Comparison of ENCODE assay signal across 2 cellular contexts in genomic region chr2:218743072-218743471, GRCh38.
TF ChIP-seq lines count a peak whose summit lies in the region.

No MANE protein-coding gene starts in this region.

TF ChIP-seq in SK-N-SH treated with all-trans-retinoic acid at 6 μM for 48 hours, 23 proteins besides CTCF, POLR2A, EP300 and RAD21:
- 0 out of 2 replicates have a peak, but pooled peaks have one; percentile 20 for TF ChIP-seq ZNF8 (CRISPR knock-in tag; IDR thresholded peaks at IDR 0.05)
- TF ChIP-seq, protein P1, sequence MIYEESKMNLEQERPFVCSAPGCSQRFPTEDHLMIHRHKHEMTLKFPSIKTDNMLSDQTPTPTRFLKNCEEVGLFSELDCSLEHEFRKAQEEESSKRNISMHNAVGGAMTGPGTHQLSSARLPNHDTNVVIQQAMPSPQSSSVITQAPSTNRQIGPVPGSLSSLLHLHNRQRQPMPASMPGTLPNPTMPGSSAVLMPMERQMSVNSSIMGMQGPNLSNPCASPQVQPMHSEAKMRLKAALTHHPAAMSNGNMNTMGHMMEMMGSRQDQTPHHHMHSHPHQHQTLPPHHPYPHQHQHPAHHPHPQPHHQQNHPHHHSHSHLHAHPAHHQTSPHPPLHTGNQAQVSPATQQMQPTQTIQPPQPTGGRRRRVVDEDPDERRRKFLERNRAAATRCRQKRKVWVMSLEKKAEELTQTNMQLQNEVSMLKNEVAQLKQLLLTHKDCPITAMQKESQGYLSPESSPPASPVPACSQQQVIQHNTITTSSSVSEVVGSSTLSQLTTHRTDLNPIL (CRISPR knock-in tag; IDR thresholded peaks at IDR 0.05; ENCODE audit: low read depth), result no peak

TF ChIP-seq in SK-N-SH, 30 proteins besides CTCF, POLR2A, EP300 and RAD21:
- no peak for TF ChIP-seq MEF2A (IDR thresholded peaks at IDR 0.05; ENCODE audit: borderline replicate concordance, low read depth)
- TF ChIP-seq, protein P2, sequence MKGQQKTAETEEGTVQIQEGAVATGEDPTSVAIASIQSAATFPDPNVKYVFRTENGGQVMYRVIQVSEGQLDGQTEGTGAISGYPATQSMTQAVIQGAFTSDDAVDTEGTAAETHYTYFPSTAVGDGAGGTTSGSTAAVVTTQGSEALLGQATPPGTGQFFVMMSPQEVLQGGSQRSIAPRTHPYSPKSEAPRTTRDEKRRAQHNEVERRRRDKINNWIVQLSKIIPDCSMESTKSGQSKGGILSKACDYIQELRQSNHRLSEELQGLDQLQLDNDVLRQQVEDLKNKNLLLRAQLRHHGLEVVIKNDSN (IDR thresholded peaks at IDR 0.05; ENCODE audit: borderline replicate concordance, low read depth), result no peak
- TF ChIP-seq CHD2 (IDR thresholded peaks at IDR 0.05; ENCODE audit: low read length, partially characterized antibody), result no peak
- TF ChIP-seq MXI1 (IDR thresholded peaks at IDR 0.05; ENCODE audit: low read depth, low read length), result no peak
- TF ChIP-seq GATA2 (CRISPR knock-in tag; IDR thresholded peaks at IDR 0.05), result no peak
- TF ChIP-seq, protein P3, sequence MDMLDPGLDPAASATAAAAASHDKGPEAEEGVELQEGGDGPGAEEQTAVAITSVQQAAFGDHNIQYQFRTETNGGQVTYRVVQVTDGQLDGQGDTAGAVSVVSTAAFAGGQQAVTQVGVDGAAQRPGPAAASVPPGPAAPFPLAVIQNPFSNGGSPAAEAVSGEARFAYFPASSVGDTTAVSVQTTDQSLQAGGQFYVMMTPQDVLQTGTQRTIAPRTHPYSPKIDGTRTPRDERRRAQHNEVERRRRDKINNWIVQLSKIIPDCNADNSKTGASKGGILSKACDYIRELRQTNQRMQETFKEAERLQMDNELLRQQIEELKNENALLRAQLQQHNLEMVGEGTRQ (IDR thresholded peaks at IDR 0.05; ENCODE audit: borderline replicate concordance, low read depth, low read length), result no peak
- TF ChIP-seq PBX3 (IDR thresholded peaks at IDR 0.05), result no peak
- no peak for TF ChIP-seq TEAD4 (IDR thresholded peaks at IDR 0.05; ENCODE audit: borderline replicate concordance, insufficient read depth)
TF ChIP-seq in SK-N-SH: peak in this region for 0.
